In the genomic region with DNA sequence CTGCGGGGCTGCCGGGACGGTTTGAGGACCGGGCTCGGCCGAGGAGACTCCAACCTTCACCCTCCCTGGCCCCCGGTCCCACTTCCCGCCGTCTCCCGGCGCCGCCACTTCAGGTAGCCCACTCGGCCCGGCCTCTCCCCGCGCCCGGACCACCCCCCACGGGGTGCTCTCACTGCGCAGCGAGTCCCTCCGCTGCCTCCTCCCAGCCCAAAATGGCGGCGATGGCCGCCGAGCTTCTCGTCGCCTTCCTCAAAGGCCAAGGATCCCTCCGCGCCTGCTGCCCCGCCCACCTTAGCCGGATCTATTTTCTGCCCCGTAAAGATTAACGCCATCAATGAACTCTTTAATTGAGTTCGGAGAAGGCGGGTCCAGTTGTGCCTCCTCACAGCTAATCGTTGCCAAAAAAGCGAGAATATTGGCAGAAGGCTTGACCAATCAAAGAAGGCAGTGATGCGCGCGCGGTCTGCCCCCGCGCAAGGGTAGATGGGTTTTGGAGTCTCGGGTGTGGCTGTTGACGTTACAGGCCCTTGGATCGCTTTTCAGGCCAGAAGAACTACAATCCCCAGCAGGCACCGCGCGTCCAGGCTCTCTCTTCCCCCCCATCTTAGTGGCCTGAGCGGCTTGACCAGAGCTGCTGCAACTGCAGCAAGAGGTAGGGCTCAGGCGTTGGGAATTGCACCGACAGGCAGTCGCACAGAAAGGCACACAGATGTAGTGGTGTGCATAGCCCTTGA, we compare ENCODE assay signal across 1 cellular context.
TF ChIP-seq lines count a peak whose summit lies in the region.

HEXIM2 (plus strand) TSS at position 588 of the 734 bp plus-strand sequence. CDS start 919 bp downstream, outside the sequence.

TF ChIP-seq in HEK293, 187 proteins besides CTCF, POLR2A, EP300 and RAD21 (continued from another document):
- TF ChIP-seq, protein P1, sequence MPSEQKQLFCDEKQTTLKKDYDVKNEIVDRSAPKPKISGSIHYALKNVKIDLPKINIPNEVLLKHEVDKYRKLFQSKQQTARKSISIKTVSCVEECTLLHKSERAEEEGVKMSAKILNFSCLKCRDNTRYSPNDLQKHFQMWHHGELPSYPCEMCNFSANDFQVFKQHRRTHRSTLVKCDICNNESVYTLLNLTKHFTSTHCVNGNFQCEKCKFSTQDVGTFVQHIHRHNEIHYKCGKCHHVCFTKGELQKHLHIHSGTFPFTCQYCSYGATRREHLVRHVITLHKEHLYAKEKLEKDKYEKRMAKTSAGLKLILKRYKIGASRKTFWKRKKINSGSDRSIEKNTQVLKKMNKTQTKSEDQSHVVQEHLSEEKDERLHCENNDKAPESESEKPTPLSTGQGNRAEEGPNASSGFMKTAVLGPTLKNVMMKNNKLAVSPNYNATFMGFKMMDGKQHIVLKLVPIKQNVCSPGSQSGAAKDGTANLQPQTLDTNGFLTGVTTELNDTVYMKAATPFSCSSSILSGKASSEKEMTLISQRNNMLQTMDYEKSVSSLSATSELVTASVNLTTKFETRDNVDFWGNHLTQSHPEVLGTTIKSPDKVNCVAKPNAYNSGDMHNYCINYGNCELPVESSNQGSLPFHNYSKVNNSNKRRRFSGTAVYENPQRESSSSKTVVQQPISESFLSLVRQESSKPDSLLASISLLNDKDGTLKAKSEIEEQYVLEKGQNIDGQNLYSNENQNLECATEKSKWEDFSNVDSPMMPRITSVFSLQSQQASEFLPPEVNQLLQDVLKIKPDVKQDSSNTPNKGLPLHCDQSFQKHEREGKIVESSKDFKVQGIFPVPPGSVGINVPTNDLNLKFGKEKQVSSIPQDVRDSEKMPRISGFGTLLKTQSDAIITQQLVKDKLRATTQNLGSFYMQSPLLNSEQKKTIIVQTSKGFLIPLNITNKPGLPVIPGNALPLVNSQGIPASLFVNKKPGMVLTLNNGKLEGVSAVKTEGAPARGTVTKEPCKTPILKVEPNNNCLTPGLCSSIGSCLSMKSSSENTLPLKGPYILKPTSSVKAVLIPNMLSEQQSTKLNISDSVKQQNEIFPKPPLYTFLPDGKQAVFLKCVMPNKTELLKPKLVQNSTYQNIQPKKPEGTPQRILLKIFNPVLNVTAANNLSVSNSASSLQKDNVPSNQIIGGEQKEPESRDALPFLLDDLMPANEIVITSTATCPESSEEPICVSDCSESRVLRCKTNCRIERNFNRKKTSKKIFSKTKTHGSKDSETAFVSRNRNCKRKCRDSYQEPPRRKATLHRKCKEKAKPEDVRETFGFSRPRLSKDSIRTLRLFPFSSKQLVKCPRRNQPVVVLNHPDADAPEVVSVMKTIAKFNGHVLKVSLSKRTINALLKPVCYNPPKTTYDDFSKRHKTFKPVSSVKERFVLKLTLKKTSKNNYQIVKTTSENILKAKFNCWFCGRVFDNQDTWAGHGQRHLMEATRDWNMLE (tag by site-specific recombination; conservative IDR thresholded peaks at IDR 0.05; ENCODE audit: low read depth): 0 out of 2 replicates have a peak, but pooled peaks have one; percentile 34
- peak; percentile 92 for TF ChIP-seq SP7 (tag by site-specific recombination; IDR thresholded peaks at IDR 0.05)
- peak; percentile 82; the same call in 1 of the 2 replicates for TF ChIP-seq BCL11B (tag by site-specific recombination; IDR thresholded peaks at IDR 0.05; ENCODE audit: low read depth)
- TF ChIP-seq ZNF324 (tag by site-specific recombination; IDR thresholded peaks at IDR 0.05): peak; percentile 97
- TF ChIP-seq, protein P2, sequence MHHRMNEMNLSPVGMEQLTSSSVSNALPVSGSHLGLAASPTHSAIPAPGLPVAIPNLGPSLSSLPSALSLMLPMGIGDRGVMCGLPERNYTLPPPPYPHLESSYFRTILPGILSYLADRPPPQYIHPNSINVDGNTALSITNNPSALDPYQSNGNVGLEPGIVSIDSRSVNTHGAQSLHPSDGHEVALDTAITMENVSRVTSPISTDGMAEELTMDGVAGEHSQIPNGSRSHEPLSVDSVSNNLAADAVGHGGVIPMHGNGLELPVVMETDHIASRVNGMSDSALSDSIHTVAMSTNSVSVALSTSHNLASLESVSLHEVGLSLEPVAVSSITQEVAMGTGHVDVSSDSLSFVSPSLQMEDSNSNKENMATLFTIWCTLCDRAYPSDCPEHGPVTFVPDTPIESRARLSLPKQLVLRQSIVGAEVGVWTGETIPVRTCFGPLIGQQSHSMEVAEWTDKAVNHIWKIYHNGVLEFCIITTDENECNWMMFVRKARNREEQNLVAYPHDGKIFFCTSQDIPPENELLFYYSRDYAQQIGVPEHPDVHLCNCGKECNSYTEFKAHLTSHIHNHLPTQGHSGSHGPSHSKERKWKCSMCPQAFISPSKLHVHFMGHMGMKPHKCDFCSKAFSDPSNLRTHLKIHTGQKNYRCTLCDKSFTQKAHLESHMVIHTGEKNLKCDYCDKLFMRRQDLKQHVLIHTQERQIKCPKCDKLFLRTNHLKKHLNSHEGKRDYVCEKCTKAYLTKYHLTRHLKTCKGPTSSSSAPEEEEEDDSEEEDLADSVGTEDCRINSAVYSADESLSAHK (tag by site-specific recombination; IDR thresholded peaks at IDR 0.05): peak; percentile 64; the same call in 1 of the 2 replicates
- peak; percentile 89 for TF ChIP-seq ZNF146 (tag by site-specific recombination; IDR thresholded peaks at IDR 0.05)
- TF ChIP-seq ZNF10 (tag by site-specific recombination; IDR thresholded peaks at IDR 0.05): peak; percentile 62; the same call in 1 of the 2 replicates
- peak; percentile 47; the same call in 1 of the 2 replicates for TF ChIP-seq ZNF843 (tag by site-specific recombination; IDR thresholded peaks at IDR 0.05)
- TF ChIP-seq ZBTB17 (tag by site-specific recombination; IDR thresholded peaks at IDR 0.05): peak; percentile 96
- no peak for TF ChIP-seq TRIM28 (IDR thresholded peaks at IDR 0.05; ENCODE audit: borderline replicate concordance, low read length)
- no peak for TF ChIP-seq ZNF707 (tag by site-specific recombination; IDR thresholded peaks at IDR 0.05)
- TF ChIP-seq HOXA7 (CRISPR knock-in tag; IDR thresholded peaks at IDR 0.05; ENCODE audit: borderline replicate concordance): no peak
- 0 out of 2 replicates have a peak, but pooled peaks have one; percentile 8 for TF ChIP-seq ZNF654 (tag by site-specific recombination; IDR thresholded peaks at IDR 0.05; ENCODE audit: low read depth)
- peak; percentile 100 for TF ChIP-seq YY2 (tag by site-specific recombination; IDR thresholded peaks at IDR 0.05)
- TF ChIP-seq, protein P3, sequence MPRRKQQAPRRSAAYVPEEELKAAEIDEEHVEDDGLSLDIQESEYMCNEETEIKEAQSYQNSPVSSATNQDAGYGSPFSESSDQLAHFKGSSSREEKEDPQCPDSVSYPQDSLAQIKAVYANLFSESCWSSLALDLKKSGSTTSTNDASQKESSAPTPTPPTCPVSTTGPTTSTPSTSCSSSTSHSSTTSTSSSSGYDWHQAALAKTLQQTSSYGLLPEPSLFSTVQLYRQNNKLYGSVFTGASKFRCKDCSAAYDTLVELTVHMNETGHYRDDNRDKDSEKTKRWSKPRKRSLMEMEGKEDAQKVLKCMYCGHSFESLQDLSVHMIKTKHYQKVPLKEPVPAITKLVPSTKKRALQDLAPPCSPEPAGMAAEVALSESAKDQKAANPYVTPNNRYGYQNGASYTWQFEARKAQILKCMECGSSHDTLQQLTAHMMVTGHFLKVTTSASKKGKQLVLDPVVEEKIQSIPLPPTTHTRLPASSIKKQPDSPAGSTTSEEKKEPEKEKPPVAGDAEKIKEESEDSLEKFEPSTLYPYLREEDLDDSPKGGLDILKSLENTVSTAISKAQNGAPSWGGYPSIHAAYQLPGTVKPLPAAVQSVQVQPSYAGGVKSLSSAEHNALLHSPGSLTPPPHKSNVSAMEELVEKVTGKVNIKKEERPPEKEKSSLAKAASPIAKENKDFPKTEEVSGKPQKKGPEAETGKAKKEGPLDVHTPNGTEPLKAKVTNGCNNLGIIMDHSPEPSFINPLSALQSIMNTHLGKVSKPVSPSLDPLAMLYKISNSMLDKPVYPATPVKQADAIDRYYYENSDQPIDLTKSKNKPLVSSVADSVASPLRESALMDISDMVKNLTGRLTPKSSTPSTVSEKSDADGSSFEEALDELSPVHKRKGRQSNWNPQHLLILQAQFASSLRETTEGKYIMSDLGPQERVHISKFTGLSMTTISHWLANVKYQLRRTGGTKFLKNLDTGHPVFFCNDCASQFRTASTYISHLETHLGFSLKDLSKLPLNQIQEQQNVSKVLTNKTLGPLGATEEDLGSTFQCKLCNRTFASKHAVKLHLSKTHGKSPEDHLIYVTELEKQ (tag by site-specific recombination; IDR thresholded peaks at IDR 0.05; ENCODE audit: borderline replicate concordance): peak; percentile 14; the same call in 1 of the 2 replicates
- peak; percentile 100 for TF ChIP-seq YY1 (tag by site-specific recombination; IDR thresholded peaks at IDR 0.05)
- TF ChIP-seq, protein P4, sequence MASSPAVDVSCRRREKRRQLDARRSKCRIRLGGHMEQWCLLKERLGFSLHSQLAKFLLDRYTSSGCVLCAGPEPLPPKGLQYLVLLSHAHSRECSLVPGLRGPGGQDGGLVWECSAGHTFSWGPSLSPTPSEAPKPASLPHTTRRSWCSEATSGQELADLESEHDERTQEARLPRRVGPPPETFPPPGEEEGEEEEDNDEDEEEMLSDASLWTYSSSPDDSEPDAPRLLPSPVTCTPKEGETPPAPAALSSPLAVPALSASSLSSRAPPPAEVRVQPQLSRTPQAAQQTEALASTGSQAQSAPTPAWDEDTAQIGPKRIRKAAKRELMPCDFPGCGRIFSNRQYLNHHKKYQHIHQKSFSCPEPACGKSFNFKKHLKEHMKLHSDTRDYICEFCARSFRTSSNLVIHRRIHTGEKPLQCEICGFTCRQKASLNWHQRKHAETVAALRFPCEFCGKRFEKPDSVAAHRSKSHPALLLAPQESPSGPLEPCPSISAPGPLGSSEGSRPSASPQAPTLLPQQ (tag by site-specific recombination; IDR thresholded peaks at IDR 0.05): peak; percentile 76
- peak; percentile 47; the same call in 1 of the 2 replicates for TF ChIP-seq OSR2 (tag by site-specific recombination; IDR thresholded peaks at IDR 0.05)
- TF ChIP-seq ZSCAN30 (tag by site-specific recombination; IDR thresholded peaks at IDR 0.05): peak; percentile 96
- TF ChIP-seq ZNF701 (tag by site-specific recombination; IDR thresholded peaks at IDR 0.05): no peak
TF ChIP-seq in HEK293: peak in this region for 98.
